ENCODE assay signal across 8 cellular contexts in the genomic region with DNA sequence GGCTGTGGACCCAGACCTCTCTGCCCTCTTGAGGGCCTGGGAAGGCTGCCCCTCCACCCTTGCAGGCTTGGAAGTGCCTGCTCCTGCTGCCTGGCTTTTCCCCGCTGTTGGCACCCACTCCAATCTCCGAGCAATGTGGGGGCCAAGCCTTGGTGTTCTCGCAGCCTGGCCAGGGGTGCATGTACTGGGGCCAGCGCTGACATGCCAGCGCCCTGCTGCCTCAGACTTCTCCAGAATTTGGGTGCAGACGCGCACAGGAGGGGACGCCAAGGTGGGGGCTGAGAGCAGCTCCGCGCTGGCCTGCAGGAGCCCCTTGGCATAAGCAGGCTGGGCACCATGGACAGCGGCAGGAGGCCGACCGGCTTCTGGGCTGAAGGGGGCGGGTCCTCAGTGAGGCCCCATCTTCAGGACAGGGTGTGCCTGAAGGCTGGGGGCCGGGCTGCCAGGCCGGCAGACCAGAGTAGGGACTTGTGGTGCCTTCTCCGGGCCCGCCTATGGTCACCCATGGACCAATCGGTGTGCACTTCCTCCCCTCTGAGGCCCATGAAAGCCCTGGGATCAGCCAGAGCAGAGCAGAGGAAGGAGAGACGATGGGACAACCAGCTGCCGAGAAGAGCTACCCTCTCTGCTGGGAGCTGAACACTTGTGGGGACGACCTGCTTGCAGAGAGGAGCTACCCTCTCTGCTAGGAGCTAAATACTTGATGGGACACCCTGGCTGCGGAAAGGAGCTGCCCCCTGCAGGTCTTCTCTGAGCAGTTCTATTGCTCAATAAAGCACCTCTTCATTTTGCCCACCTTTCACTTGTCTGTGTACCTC.
A peak's percentile ranks its signal among the peaks of the same experiment; 100 is the strongest.
DNase-seq lines count a peak whose midpoint lies in the region; ATAC-seq, FAIRE-seq and TF ChIP-seq lines count a peak whose summit lies in the region.

No MANE protein-coding gene starts in this region.

- H3K9me3 ChIP-seq in ectodermal cell (ENCODE audit: control insufficient read depth, low read length) (no peaks in the 10 kb centered on the region), vagina (no peaks in the 10 kb centered on the region)

- H3K36me3 ChIP-seq in ectodermal cell (ENCODE audit: control insufficient read depth, insufficient read depth, low read length) (no peaks in the 10 kb centered on the region), vagina (no peaks in the 10 kb centered on the region)

- peak; percentile 9 for DNase-seq in NCI-H146 treated with DMSO at 0.1 percent for 48 hours (lab: John Stamatoyannopoulos, UW; ENCODE audit: unreplicated experiment)
- DNase-seq in mucosa of gallbladder (ENCODE audit: low spot score) = peak; percentile 25
- DNase-seq in activated T-helper 1 cell treated with anti-CD3 and anti-CD28 coated beads, Interleukin-12 subunit alpha, Interleukin-12 subunit beta, Interleukin-2, Interleukin-4 antibody, amounts not matched to agents 30 ng/mL and 10 ng/mL and 1 ng/mL, durations not matched to agents 14 hours and 24 hours and 36 hours (ENCODE audit: low spot score) = no peak
- DNase-seq in vagina (ENCODE audit: extremely low spot score in 2 of 2) = no peak
- DNase-seq in H54 (ENCODE audit: insufficient read length, low spot score) = no peak

- WGBS in ectodermal cell, 2 experiments = 14 to 17% methylated on average over 23 of the region's 23 CpGs

- H3K4me3 ChIP-seq in GM12875 (ENCODE audit: low read depth, low read length) (no peak overlapping the region), ectodermal cell (ENCODE audit: insufficient read depth, low read depth, low read length) (peak overlapping the region; percentile 6), vagina (no peak overlapping the region)

- no peak for TF ChIP-seq POLR2A in vagina (IDR thresholded peaks at IDR 0.05)
- no peak for TF ChIP-seq POLR2A in H54 (IDR thresholded peaks at IDR 0.05; ENCODE audit: low read depth, low read length)

- no peak for ATAC-seq in HG02852 (IDR thresholded peaks at IDR 0.05; ENCODE audit: unreplicated experiment)

- H3K4me1 ChIP-seq in ectodermal cell (ENCODE audit: control insufficient read depth, insufficient read depth, low read length) = no peaks in the 10 kb centered on the region
- H3K4me1 ChIP-seq in vagina = no peaks in the 10 kb centered on the region

- intact Hi-C loops in activated T-helper 1 cell treated with anti-CD3 and anti-CD28 coated beads, Interleukin-12 subunit alpha, Interleukin-12 subunit beta, Interleukin-2, Interleukin-4 antibody, amounts not matched to agents 30 ng/mL and 10 ng/mL and 1 ng/mL, durations not matched to agents 14 hours and 24 hours and 36 hours (cut with micrococcal nuclease) = no loop called here
- intact Hi-C loops in vagina (cut with DNase I) = no loop called here

- no peak overlapping the region for H3K27ac ChIP-seq in ectodermal cell (ENCODE audit: insufficient read depth, low read depth, low read length, poor library complexity, severe bottlenecking)
- H3K27ac ChIP-seq in vagina = no peak overlapping the region

- H3K36me3 Mint-ChIP-seq in activated T-helper 1 cell treated with anti-CD3 and anti-CD28 coated beads, Interleukin-12 subunit alpha, Interleukin-12 subunit beta, Interleukin-2, Interleukin-4 antibody, amounts not matched to agents 30 ng/mL and 10 ng/mL and 1 ng/mL, durations not matched to agents 14 hours and 24 hours and 36 hours (ENCODE audit: low read depth) = no peaks in the 10 kb centered on the region

- no peak overlapping the region for H3K27ac Mint-ChIP-seq in activated T-helper 1 cell treated with anti-CD3 and anti-CD28 coated beads, Interleukin-12 subunit alpha, Interleukin-12 subunit beta, Interleukin-2, Interleukin-4 antibody, amounts not matched to agents 30 ng/mL and 10 ng/mL and 1 ng/mL, durations not matched to agents 14 hours and 24 hours and 36 hours

- no peak overlapping the region for H3K4me3 Mint-ChIP-seq in activated T-helper 1 cell treated with anti-CD3 and anti-CD28 coated beads, Interleukin-12 subunit alpha, Interleukin-12 subunit beta, Interleukin-2, Interleukin-4 antibody, amounts not matched to agents 30 ng/mL and 10 ng/mL and 1 ng/mL, durations not matched to agents 14 hours and 24 hours and 36 hours

- peaks cover 6% of the 10 kb centered on the region for H3K27me3 Mint-ChIP-seq in activated T-helper 1 cell treated with anti-CD3 and anti-CD28 coated beads, Interleukin-12 subunit alpha, Interleukin-12 subunit beta, Interleukin-2, Interleukin-4 antibody, amounts not matched to agents 30 ng/mL and 10 ng/mL and 1 ng/mL, durations not matched to agents 14 hours and 24 hours and 36 hours (ENCODE audit: insufficient read depth)

- H3K4me1 Mint-ChIP-seq in activated T-helper 1 cell treated with anti-CD3 and anti-CD28 coated beads, Interleukin-12 subunit alpha, Interleukin-12 subunit beta, Interleukin-2, Interleukin-4 antibody, amounts not matched to agents 30 ng/mL and 10 ng/mL and 1 ng/mL, durations not matched to agents 14 hours and 24 hours and 36 hours (ENCODE audit: low read depth) = no peaks in the 10 kb centered on the region

- H3K9me3 Mint-ChIP-seq in activated T-helper 1 cell treated with anti-CD3 and anti-CD28 coated beads, Interleukin-12 subunit alpha, Interleukin-12 subunit beta, Interleukin-2, Interleukin-4 antibody, amounts not matched to agents 30 ng/mL and 10 ng/mL and 1 ng/mL, durations not matched to agents 14 hours and 24 hours and 36 hours = no peaks in the 10 kb centered on the region

- peak; percentile 23; the same call in 1 of the 2 replicates for TF ChIP-seq CTCF in GM12875 (IDR thresholded peaks at IDR 0.05; ENCODE audit: borderline replicate concordance, insufficient read depth, low read depth, low read length)
- TF ChIP-seq CTCF in vagina (IDR thresholded peaks at IDR 0.05) = no peak

- FAIRE-seq in H54 (lab: Jason Lieb, UNC) = no peak

- H3K27me3 ChIP-seq in ectodermal cell (ENCODE audit: control insufficient read depth, insufficient read depth, low read length, poor library complexity, severe bottlenecking) = no peaks in the 10 kb centered on the region
- H3K27me3 ChIP-seq in vagina = no peaks in the 10 kb centered on the region

Comparison
In these comparisons a context has a peak if more than half of its experiments do, and no peak if none do; other contexts are left out.
1. DNase-seq: peak in NCI-H146 treated with DMSO at 0.1 percent for 48 hours (single experiment) and mucosa of gallbladder (single experiment); none in activated T-helper 1 cell treated with anti-CD3 and anti-CD28 coated beads, Interleukin-12 subunit alpha, Interleukin-12 subunit beta, Interleukin-2, Interleukin-4 antibody, amounts not matched to agents 30 ng/mL and 10 ng/mL and 1 ng/mL, durations not matched to agents 14 hours and 24 hours and 36 hours (single experiment), vagina (0 of 2) and H54 (single experiment).